Comparison of ENCODE assay signal across 26 cellular contexts in genomic region chr10:18635995-18636394, GRCh38.
"Had no signal": no experiment of that assay in that cellular context is flagged by ENCODE, and none has a peak within 500 bp of the region (broad histone marks: within the 10 kb centered on the region; RNA-seq: fewer than 3 reads in every experiment).

No MANE protein-coding gene starts in this region.

- FAIRE-seq: bronchial epithelial cell had no signal

- ATAC-seq: activated T-cell treated with anti-CD3 and anti-CD28 coated beads, Interleukin-2, amount 50 U/mL, for 72 hours; Panc1; SK-N-SH treated with all-trans-retinoic acid at 6 μM for 48 hours had no signal

- DNase-seq: activated CD4-positive, alpha-beta memory T cell treated with anti-CD3 and anti-CD28 coated beads for 36 hours; activated CD4-positive, alpha-beta T cell treated with anti-CD3 and anti-CD28 coated beads, Interleukin-2, amount 10 ng/mL, durations not matched to agents 7 days and 5 days; activated CD4-positive, CD25-positive, alpha-beta regulatory T cell; activated CD8-positive, alpha-beta memory T cell treated with anti-CD3 and anti-CD28 coated beads, Interleukin-2, amount 50 U/mL, for 4 hours; activated naive CD4-positive, alpha-beta T cell treated with anti-CD3 and anti-CD28 coated beads, Interleukin-2, amount 50 U/mL, for 16 hours; activated naive CD8-positive, alpha-beta T cell treated with anti-CD3 and anti-CD28 coated beads, Interleukin-2, amount 10 ng/mL, durations not matched to agents 7 days and 5 days; activated T-cell treated with anti-CD3 and anti-CD28 coated beads, Interleukin-2, amount 50 U/mL, for 72 hours; aorta; central memory CD4-positive, alpha-beta T cell; MG63; MV-4-11; NCI-H1092 treated with DMSO at 0.1 percent for 48 hours; NCI-H1436; NCI-H1694 treated with DMSO at 0.1 percent for 48 hours; NCI-H2029 treated with DMSO at 0.1 percent for 48 hours; NCI-H510A treated with DMSO at 0.1 percent for 48 hours; NCI-H69; NK-92 treated with Interleukin-12 subunit alpha and Interleukin-12 subunit beta, amount 100 ng/mL, for 24 hours; OCI-M1; SHP77; SW 1271 had no signal

- H3K4me3 ChIP-seq: MG63, SJSA1 had no signal

- H3K9me3 ChIP-seq: MG63, SJSA1 had no signal

- H3K27ac ChIP-seq: RWPE1, SJSA1 had no signal

- H3K4me1 ChIP-seq: SJSA1 had no signal

- H3K27me3 ChIP-seq: MG63, SJSA1 had no signal
